In the genomic region with DNA sequence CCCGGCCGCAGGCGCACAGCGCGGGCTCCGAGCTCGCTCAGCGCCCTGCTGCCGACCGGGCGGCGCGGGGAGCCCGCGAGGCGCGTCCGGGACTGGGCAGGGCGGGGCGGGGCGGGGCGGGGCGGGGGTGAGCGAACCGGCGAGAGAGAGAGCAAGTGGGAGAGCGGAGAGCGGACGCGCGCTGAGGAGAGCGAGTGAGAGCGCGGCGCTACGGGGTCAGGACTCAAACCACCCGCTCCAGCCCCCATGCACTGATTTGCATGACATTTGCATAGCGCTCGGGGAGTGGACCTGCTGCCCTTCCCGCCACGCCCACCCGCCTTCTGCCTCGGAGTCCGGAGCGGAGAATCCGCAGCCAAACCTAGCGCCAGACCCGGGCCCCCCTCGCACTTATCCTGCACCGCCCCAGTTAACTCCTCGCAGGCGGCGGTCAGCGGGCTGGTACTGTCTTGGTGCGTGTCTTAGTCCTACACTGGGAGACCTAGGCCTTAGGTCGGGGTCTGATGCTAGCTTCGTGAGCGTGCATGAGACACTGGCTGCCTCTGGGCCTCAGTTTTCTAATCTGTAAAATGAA, we compare ENCODE assay signal across 8 cellular contexts. TPM values are rescaled to one million over a fixed set of nuclear protein-coding genes. Genes with fewer than 3 reads are reported as not detected.
DNase-seq lines count a peak whose midpoint lies in the region; ATAC-seq and TF ChIP-seq lines count a peak whose summit lies in the region.

A gene with protein sequence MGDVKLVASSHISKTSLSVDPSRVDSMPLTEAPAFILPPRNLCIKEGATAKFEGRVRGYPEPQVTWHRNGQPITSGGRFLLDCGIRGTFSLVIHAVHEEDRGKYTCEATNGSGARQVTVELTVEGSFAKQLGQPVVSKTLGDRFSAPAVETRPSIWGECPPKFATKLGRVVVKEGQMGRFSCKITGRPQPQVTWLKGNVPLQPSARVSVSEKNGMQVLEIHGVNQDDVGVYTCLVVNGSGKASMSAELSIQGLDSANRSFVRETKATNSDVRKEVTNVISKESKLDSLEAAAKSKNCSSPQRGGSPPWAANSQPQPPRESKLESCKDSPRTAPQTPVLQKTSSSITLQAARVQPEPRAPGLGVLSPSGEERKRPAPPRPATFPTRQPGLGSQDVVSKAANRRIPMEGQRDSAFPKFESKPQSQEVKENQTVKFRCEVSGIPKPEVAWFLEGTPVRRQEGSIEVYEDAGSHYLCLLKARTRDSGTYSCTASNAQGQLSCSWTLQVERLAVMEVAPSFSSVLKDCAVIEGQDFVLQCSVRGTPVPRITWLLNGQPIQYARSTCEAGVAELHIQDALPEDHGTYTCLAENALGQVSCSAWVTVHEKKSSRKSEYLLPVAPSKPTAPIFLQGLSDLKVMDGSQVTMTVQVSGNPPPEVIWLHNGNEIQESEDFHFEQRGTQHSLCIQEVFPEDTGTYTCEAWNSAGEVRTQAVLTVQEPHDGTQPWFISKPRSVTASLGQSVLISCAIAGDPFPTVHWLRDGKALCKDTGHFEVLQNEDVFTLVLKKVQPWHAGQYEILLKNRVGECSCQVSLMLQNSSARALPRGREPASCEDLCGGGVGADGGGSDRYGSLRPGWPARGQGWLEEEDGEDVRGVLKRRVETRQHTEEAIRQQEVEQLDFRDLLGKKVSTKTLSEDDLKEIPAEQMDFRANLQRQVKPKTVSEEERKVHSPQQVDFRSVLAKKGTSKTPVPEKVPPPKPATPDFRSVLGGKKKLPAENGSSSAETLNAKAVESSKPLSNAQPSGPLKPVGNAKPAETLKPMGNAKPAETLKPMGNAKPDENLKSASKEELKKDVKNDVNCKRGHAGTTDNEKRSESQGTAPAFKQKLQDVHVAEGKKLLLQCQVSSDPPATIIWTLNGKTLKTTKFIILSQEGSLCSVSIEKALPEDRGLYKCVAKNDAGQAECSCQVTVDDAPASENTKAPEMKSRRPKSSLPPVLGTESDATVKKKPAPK (N-terminal part only) (minus strand): TSS at position 75 of the 574 bp plus-strand sequence. CDS start 90,491 bp downstream, outside the sequence.

- CTCF ChIA-PET in HEK293 (lab: Yijun Ruan, JAX) = no interaction called here

- H3K9me3 ChIP-seq in HEK293 (ENCODE audit: control insufficient read depth, insufficient read depth, low read depth, low read length) (no peaks in the 10 kb centered on the region), esophagus muscularis mucosa (no peaks in the 10 kb centered on the region), mucosa of descending colon (no peaks in the 10 kb centered on the region), stomach smooth muscle (ENCODE audit: control insufficient read depth in 2 of 2, low read length in 2 of 2) (no peaks in the 10 kb centered on the region)

- WGBS in esophagus muscularis mucosa = 3% methylated on average over 31 of the region's 58 CpGs

- H3K27me3 ChIP-seq in esophagus muscularis mucosa = no peaks in the 10 kb centered on the region
- H3K27me3 ChIP-seq in stomach smooth muscle (ENCODE audit: control insufficient read depth in 1 of 2, insufficient read depth in 2 of 2, low read length in 2 of 2) = no peaks in the 10 kb centered on the region

- no peak for TF ChIP-seq EP300 in esophagus muscularis mucosa (IDR thresholded peaks at IDR 0.05)

- TF ChIP-seq POLR2A in esophagus muscularis mucosa (IDR thresholded peaks at IDR 0.05; ENCODE audit: low read depth) = no peak

- TF ChIP-seq CTCF in HEK293 (tag by site-specific recombination; IDR thresholded peaks at IDR 0.05) = no peak
- TF ChIP-seq CTCF in VCaP (conservative IDR thresholded peaks at IDR 0.05) = 0 out of 2 replicates have a peak, but pooled peaks have one; percentile 6
- no peak for TF ChIP-seq CTCF in esophagus muscularis mucosa (IDR thresholded peaks at IDR 0.05)
- TF ChIP-seq CTCF in mucosa of descending colon (IDR thresholded peaks at IDR 0.05) = no peak

- intact Hi-C loops in esophagus muscularis mucosa (cut with DNase I) (loop anchor here (10.0 kb wide), 4 partner anchors 80 to 290 kb away; partner anchors contain the start of gene CCDC14), mucosa of descending colon (cut with DNase I, micrococcal nuclease) (no loop called here)

- peak within 1 kb of the TSS; percentile 60 to 73 for H3K9ac ChIP-seq in stomach smooth muscle (ENCODE audit: low read length in 2 of 2)

- DNase-seq in GM04503 (ENCODE audit: low read depth) = peak; percentile 76
- DNase-seq in NCI-H2081 (lab: John Stamatoyannopoulos, UW) = peak; percentile 75 to 85
- DNase-seq in esophagus muscularis mucosa (ENCODE audit: extremely low spot score) = no peak
- DNase-seq in mucosa of descending colon = peak; percentile 66 to 84 (median 78)

- H3K27ac ChIP-seq in HEK293 (ENCODE audit: extremely low read depth, low read depth, low read length) (no peak within 1 kb of the TSS; the same call in 1 of the 2 replicates), VCaP (peak within 1 kb of the TSS; percentile 57; the same call in 1 of the 2 replicates), esophagus muscularis mucosa (replicated peaks in 1 of 4) (peak within 1 kb of the TSS; percentile 68 to 73 (median 69)), stomach smooth muscle (ENCODE audit: low read length) (no peak within 1 kb of the TSS)

- POLR2A ChIA-PET in HEK293 (lab: Yijun Ruan, JAX) = no interaction called here

- H3K36me3 ChIP-seq in HEK293 (ENCODE audit: control insufficient read depth in 2 of 2, insufficient read depth in 1 of 2, low read length in 2 of 2) (no peaks in the 10 kb centered on the region), esophagus muscularis mucosa (no peaks in the 10 kb centered on the region), mucosa of descending colon (ENCODE audit: low read depth) (no peaks in the 10 kb centered on the region), stomach smooth muscle (ENCODE audit: control insufficient read depth in 2 of 2, insufficient read depth in 2 of 2, low read length in 2 of 2) (no peaks in the 10 kb centered on the region)

- H3K4me1 ChIP-seq in HEK293 (ENCODE audit: control insufficient read depth, insufficient read depth, low read length) = no peaks in the 10 kb centered on the region
- H3K4me1 ChIP-seq in esophagus muscularis mucosa = peaks cover 7 to 18% (median 15%) of the 10 kb centered on the region in 4 donors
- H3K4me1 ChIP-seq in mucosa of descending colon (ENCODE audit: low read depth) = peaks cover 9% of the 10 kb centered on the region
- peaks cover 15% of the 10 kb centered on the region for H3K4me1 ChIP-seq in stomach smooth muscle (ENCODE audit: control insufficient read depth, insufficient read depth, low read length)

- ATAC-seq in mucosa of descending colon (peak; percentile 93), GM19455 (IDR thresholded peaks at IDR 0.05; ENCODE audit: unreplicated experiment) (no peak)

- peak within 1 kb of the TSS; percentile 47 for H3K4me3 ChIP-seq in HEK293 (ENCODE audit: low read depth, low read length)
- H3K4me3 ChIP-seq in esophagus muscularis mucosa = peak within 1 kb of the TSS; percentile 59 to 67 (median 62)
- no peak within 1 kb of the TSS for H3K4me3 ChIP-seq in mucosa of descending colon
- peak within 1 kb of the TSS; percentile 76 to 78 for H3K4me3 ChIP-seq in stomach smooth muscle (ENCODE audit: low read length in 2 of 2)

TF ChIP-seq in HEK293, 187 proteins besides CTCF, POLR2A, EP300 and RAD21 (continues in another document):
- peak; percentile 63 for TF ChIP-seq ZNF341 (tag by site-specific recombination; IDR thresholded peaks at IDR 0.05; ENCODE audit: low read depth)
- TF ChIP-seq, protein P1, sequence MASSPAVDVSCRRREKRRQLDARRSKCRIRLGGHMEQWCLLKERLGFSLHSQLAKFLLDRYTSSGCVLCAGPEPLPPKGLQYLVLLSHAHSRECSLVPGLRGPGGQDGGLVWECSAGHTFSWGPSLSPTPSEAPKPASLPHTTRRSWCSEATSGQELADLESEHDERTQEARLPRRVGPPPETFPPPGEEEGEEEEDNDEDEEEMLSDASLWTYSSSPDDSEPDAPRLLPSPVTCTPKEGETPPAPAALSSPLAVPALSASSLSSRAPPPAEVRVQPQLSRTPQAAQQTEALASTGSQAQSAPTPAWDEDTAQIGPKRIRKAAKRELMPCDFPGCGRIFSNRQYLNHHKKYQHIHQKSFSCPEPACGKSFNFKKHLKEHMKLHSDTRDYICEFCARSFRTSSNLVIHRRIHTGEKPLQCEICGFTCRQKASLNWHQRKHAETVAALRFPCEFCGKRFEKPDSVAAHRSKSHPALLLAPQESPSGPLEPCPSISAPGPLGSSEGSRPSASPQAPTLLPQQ (tag by site-specific recombination; IDR thresholded peaks at IDR 0.05) = 0 out of 2 replicates have a peak, but pooled peaks have one; percentile 28
- no peak for TF ChIP-seq KLF7 (tag by site-specific recombination; IDR thresholded peaks at IDR 0.05; ENCODE audit: borderline replicate concordance)
- TF ChIP-seq, protein P2, sequence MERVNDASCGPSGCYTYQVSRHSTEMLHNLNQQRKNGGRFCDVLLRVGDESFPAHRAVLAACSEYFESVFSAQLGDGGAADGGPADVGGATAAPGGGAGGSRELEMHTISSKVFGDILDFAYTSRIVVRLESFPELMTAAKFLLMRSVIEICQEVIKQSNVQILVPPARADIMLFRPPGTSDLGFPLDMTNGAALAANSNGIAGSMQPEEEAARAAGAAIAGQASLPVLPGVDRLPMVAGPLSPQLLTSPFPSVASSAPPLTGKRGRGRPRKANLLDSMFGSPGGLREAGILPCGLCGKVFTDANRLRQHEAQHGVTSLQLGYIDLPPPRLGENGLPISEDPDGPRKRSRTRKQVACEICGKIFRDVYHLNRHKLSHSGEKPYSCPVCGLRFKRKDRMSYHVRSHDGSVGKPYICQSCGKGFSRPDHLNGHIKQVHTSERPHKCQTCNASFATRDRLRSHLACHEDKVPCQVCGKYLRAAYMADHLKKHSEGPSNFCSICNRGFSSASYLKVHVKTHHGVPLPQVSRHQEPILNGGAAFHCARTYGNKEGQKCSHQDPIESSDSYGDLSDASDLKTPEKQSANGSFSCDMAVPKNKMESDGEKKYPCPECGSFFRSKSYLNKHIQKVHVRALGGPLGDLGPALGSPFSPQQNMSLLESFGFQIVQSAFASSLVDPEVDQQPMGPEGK (tag by site-specific recombination; IDR thresholded peaks at IDR 0.05) = peak; percentile 71
- no peak for TF ChIP-seq ZNF274 (IDR thresholded peaks at IDR 0.05; ENCODE audit: low read length)
- TF ChIP-seq ZNF274 (tag by site-specific recombination; IDR thresholded peaks at IDR 0.05; ENCODE audit: borderline replicate concordance) = no peak
- TF ChIP-seq ZFHX2 (tag by site-specific recombination; conservative IDR thresholded peaks at IDR 0.05) = no peak; the same call in 1 of the 2 replicates
- no peak for TF ChIP-seq ZNF184 (tag by site-specific recombination; IDR thresholded peaks at IDR 0.05)
- no peak for TF ChIP-seq OSR2 (tag by site-specific recombination; IDR thresholded peaks at IDR 0.05)
- TF ChIP-seq SP7 (tag by site-specific recombination; IDR thresholded peaks at IDR 0.05) = no peak
- no peak for TF ChIP-seq ZNF626 (tag by site-specific recombination; IDR thresholded peaks at IDR 0.05)
- TF ChIP-seq GLIS1 (tag by site-specific recombination; IDR thresholded peaks at IDR 0.05) = 0 out of 2 replicates have a peak, but pooled peaks have one; percentile 28
- TF ChIP-seq KLF16 (tag by site-specific recombination; IDR thresholded peaks at IDR 0.05) = no peak

RNA-seq across cellular contexts. Expression of the gene that starts here (rescaled TPM):
- total RNA-seq in esophagus muscularis mucosa (1,000 to 10,000 TPM; 1,983 to 3,208 (median 2,554) TPM), mucosa of descending colon (1,000 to 10,000 TPM in 1 of 3 donors, 100 to 1,000 TPM in 2; 157 to 1,614 (median 175) TPM)

Comparison
In these comparisons a context has a peak if more than half of its experiments do, and no peak if none do; other contexts are left out.
1. H3K27ac ChIP-seq: peak in VCaP (single experiment) and esophagus muscularis mucosa (4 of 4); none in HEK293 (single experiment) and stomach smooth muscle (single experiment).